In genomic region chr2:23250371-23250770, GRCh38 we compare ENCODE assay signal across 17 cellular contexts.
"Had no signal": no experiment of that assay in that cellular context is flagged by ENCODE, and none has a peak within 500 bp of the region (broad histone marks: within the 10 kb centered on the region; RNA-seq: fewer than 3 reads in every experiment).

No MANE protein-coding gene starts in this region.

- H3K36me3 Mint-ChIP-seq: naive B cell had no signal

- H3K27ac Mint-ChIP-seq: activated T-helper 1 cell treated with anti-CD3 and anti-CD28 coated beads, Interleukin-12 subunit alpha, Interleukin-12 subunit beta, Interleukin-2, Interleukin-4 antibody, amounts not matched to agents 30 ng/mL and 10 ng/mL and 1 ng/mL, durations not matched to agents 14 hours and 24 hours and 36 hours; naive B cell had no signal

- H3K9me3 ChIP-seq: colonic mucosa, esophagus muscularis mucosa, lower lobe of right lung, suprapubic skin, upper lobe of right lung had no signal

- ATAC-seq: activated CD4-positive, CD25-positive, alpha-beta regulatory T cell treated with anti-CD3 and anti-CD28 coated beads, Interleukin-2, amount 50 U/mL, for 24 hours; lower lobe of right lung; upper lobe of right lung had no signal

- H3K36me3 ChIP-seq: colonic mucosa, esophagus muscularis mucosa, lower lobe of right lung, suprapubic skin, upper lobe of right lung had no signal

- H3K4me3 ChIP-seq: colonic mucosa, esophagus muscularis mucosa, lower lobe of right lung, SK-N-MC, suprapubic skin, upper lobe of right lung had no signal

- H3K4me1 Mint-ChIP-seq: naive B cell had no signal

- H3K4me1 ChIP-seq: colonic mucosa, lower lobe of right lung, parathyroid adenoma, suprapubic skin, upper lobe of right lung had no signal

- H3K27me3 ChIP-seq: colonic mucosa, esophagus muscularis mucosa, suprapubic skin, upper lobe of right lung had no signal

- H3K4me3 Mint-ChIP-seq: activated T-helper 1 cell treated with anti-CD3 and anti-CD28 coated beads, Interleukin-12 subunit alpha, Interleukin-12 subunit beta, Interleukin-2, Interleukin-4 antibody, amounts not matched to agents 30 ng/mL and 10 ng/mL and 1 ng/mL, durations not matched to agents 14 hours and 24 hours and 36 hours; naive B cell had no signal

- DNase-seq: activated CD4-positive, alpha-beta T cell treated with anti-CD3 and anti-CD28 coated beads, Interleukin-2, amount 50 U/mL, for 1 hour; activated naive CD4-positive, alpha-beta T cell; colonic mucosa; glutamatergic neuron; lower lobe of right lung; naive B cell; small intestine; stimulated activated CD4-positive, alpha-beta T cell treated with anti-CD3 and anti-CD28 coated beads, Interleukin-4, amount 100 ng/mL, for 24 hours; stimulated activated CD8-positive, alpha-beta memory T cell treated with anti-CD3 and anti-CD28 coated beads, Interleukin-4, amount 100 ng/mL, for 48 hours; stimulated activated naive CD4-positive, alpha-beta T cell treated with Interleukin-2 at 50 U/mL for 16 hours; upper lobe of right lung had no signal

- H3K9me3 Mint-ChIP-seq: activated T-helper 1 cell treated with anti-CD3 and anti-CD28 coated beads, Interleukin-12 subunit alpha, Interleukin-12 subunit beta, Interleukin-2, Interleukin-4 antibody, amounts not matched to agents 30 ng/mL and 10 ng/mL and 1 ng/mL, durations not matched to agents 14 hours and 24 hours and 36 hours had no signal

- H3K27ac ChIP-seq: colonic mucosa, esophagus muscularis mucosa, lower lobe of right lung, parathyroid adenoma, SK-N-MC, suprapubic skin, upper lobe of right lung had no signal
